Comparison of ENCODE assay signal across 14 cellular contexts in genomic region chr1:214458541-214458940, GRCh38.
"Had no signal": no experiment of that assay in that cellular context is flagged by ENCODE, and none has a peak within 500 bp of the region (broad histone marks: within the 10 kb centered on the region; RNA-seq: fewer than 3 reads in every experiment).

No MANE protein-coding gene starts in this region.

- H3K4me3 ChIP-seq: cardiac muscle cell, esophagus squamous epithelium, neural progenitor cell, pancreas had no signal

- H3K27me3 ChIP-seq: esophagus squamous epithelium, neural progenitor cell, pancreas had no signal

- H3K9ac ChIP-seq: neural progenitor cell had no signal

- H3K9me3 ChIP-seq: esophagus squamous epithelium, pancreas had no signal

- H3K9me3 Mint-ChIP-seq: activated CD4-positive, alpha-beta T cell treated with anti-CD3 and anti-CD28 coated beads, Interleukin-2, amount 10 ng/mL, durations not matched to agents 7 days and 5 days; activated T-cell treated with anti-CD3 and anti-CD28 coated beads, Interleukin-2, amount 50 U/mL, for 72 hours; naive thymus-derived CD4-positive, alpha-beta T cell; neural progenitor cell; stimulated activated naive B cell treated with anti-CD40 and anti-IgM and Interleukin-4, amounts not matched to agents 10 μg/mL and 1 μg/mL and 100 μg/mL, for 72 hours had no signal

- FAIRE-seq: endometrium, pancreas had no signal

- H3K36me3 ChIP-seq: cardiac muscle cell, neural progenitor cell, pancreas had no signal

- ATAC-seq: activated T-cell treated with anti-CD3 and anti-CD28 coated beads, Interleukin-2, amount 50 U/mL, for 72 hours; naive thymus-derived CD4-positive, alpha-beta T cell; pancreas; stimulated activated naive B cell treated with anti-CD40 and anti-IgM and Interleukin-4, amounts not matched to agents 10 μg/mL and 1 μg/mL and 100 μg/mL, for 72 hours had no signal

- H3K27me3 Mint-ChIP-seq: activated CD4-positive, alpha-beta T cell treated with anti-CD3 and anti-CD28 coated beads, Interleukin-2, amount 10 ng/mL, durations not matched to agents 7 days and 5 days had no signal

- DNase-seq: activated CD4-positive, alpha-beta T cell treated with anti-CD3 and anti-CD28 coated beads, Interleukin-2, amount 10 ng/mL, durations not matched to agents 7 days and 5 days; activated CD8-positive, alpha-beta memory T cell treated with anti-CD3 and anti-CD28 coated beads for 24 hours; activated gamma-delta T cell treated with Interleukin-2 at 50 U/mL for 16 hours; activated T-cell treated with anti-CD3 and anti-CD28 coated beads, Interleukin-2, amount 50 U/mL, for 72 hours; esophagus squamous epithelium; mesendoderm; naive thymus-derived CD4-positive, alpha-beta T cell; pancreas; stimulated activated naive B cell treated with anti-CD40 and anti-IgM and Interleukin-4, amounts not matched to agents 10 μg/mL and 1 μg/mL and 100 μg/mL, for 72 hours; T1000 had no signal

- H3K36me3 Mint-ChIP-seq: activated naive CD8-positive, alpha-beta T cell; naive thymus-derived CD4-positive, alpha-beta T cell; neural progenitor cell; stimulated activated naive B cell treated with anti-CD40 and anti-IgM and Interleukin-4, amounts not matched to agents 10 μg/mL and 1 μg/mL and 100 μg/mL, for 72 hours had no signal

- H3K4me1 Mint-ChIP-seq: stimulated activated naive B cell treated with anti-CD40 and anti-IgM and Interleukin-4, amounts not matched to agents 10 μg/mL and 1 μg/mL and 100 μg/mL, for 72 hours had no signal

- H3K27ac Mint-ChIP-seq: activated CD4-positive, alpha-beta T cell treated with anti-CD3 and anti-CD28 coated beads, Interleukin-2, amount 10 ng/mL, durations not matched to agents 7 days and 5 days; activated naive CD8-positive, alpha-beta T cell; activated T-cell treated with anti-CD3 and anti-CD28 coated beads, Interleukin-2, amount 50 U/mL, for 72 hours; naive thymus-derived CD4-positive, alpha-beta T cell; neural progenitor cell; stimulated activated naive B cell treated with anti-CD40 and anti-IgM and Interleukin-4, amounts not matched to agents 10 μg/mL and 1 μg/mL and 100 μg/mL, for 72 hours had no signal

- H3K27ac ChIP-seq: cardiac muscle cell, esophagus squamous epithelium, neural progenitor cell, pancreas had no signal

- H3K4me3 Mint-ChIP-seq: activated CD4-positive, alpha-beta T cell treated with anti-CD3 and anti-CD28 coated beads, Interleukin-2, amount 10 ng/mL, durations not matched to agents 7 days and 5 days; activated naive CD8-positive, alpha-beta T cell; activated T-cell treated with anti-CD3 and anti-CD28 coated beads, Interleukin-2, amount 50 U/mL, for 72 hours; naive thymus-derived CD4-positive, alpha-beta T cell; neural progenitor cell; stimulated activated naive B cell treated with anti-CD40 and anti-IgM and Interleukin-4, amounts not matched to agents 10 μg/mL and 1 μg/mL and 100 μg/mL, for 72 hours had no signal

- H3K4me2 ChIP-seq: neural progenitor cell had no signal

- H2AFZ ChIP-seq: neural progenitor cell had no signal
